In the genomic region with DNA sequence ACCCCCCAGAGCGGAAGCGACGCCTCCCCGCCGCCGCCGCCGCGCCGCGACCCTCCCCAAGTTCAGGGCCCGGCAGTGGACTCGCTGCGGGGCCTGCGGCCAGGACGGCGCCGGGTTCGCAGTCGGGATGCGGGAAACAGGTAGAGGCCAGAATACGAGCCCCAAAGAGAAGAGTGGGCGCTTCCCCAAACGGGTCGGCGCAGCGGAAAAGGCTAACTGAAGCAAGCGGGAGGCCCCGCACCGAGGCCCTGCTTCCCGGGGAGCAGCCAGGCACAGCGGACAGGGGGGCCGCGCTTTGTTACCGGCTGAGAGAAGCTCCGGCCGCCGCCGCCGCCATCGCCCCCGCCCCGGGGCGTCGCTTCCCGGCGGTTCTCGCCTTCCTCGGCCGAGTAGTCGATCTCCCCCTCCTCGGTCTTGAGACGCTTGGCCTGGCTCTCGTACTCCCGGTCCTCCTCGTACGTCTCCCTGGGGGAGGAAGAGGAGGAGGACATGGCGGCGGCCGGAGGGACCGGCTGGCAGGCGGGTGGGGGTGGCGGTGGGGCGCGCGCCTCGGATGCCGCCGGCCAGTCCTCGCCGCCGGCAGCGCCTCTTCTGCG, we compare ENCODE assay signal across 8 cellular contexts. TPM values are rescaled to one million over a fixed set of nuclear protein-coding genes. Genes with fewer than 3 reads are reported as not detected.
DNase-seq lines count a peak whose midpoint lies in the region; TF ChIP-seq lines count a peak whose summit lies in the region.

No MANE protein-coding gene starts in this region.

- TF ChIP-seq POLR2A in ovary (IDR thresholded peaks at IDR 0.05), result no peak

- DNase-seq in NCI-H69 (lab: John Stamatoyannopoulos, UW) (peak; percentile 61), germinal center (ENCODE audit: low spot score) (peak; percentile 39), ovary (peak; percentile 40 to 71 (median 59)), NCI-H226 (no peak), NCI-H2196 (lab: John Stamatoyannopoulos, UW; ENCODE audit: unreplicated experiment) (no peak)
- DNase-seq in activated gamma-delta T cell treated with anti-CD3 and anti-CD28 coated beads, Interleukin-2, amount 50 U/mL, for 16 hours (ENCODE audit: low read depth), result peak; percentile 13

- WGBS in ovary, 3 donors, result 0 to 1% (median 1%) methylated on average over 26 to 74 of the region's 74 CpGs

- CTCF ChIA-PET in HEK293 (lab: Yijun Ruan, JAX), result interaction anchor here (0.6 to 6.3 kb wide), 8 partner anchors 19 to 311 kb away, joined by 3 to 47 read pairs (median 3); no protein-coding TSS in a partner anchor

- no peaks in the 10 kb centered on the region for H3K36me3 ChIP-seq in ES-I3 (ENCODE audit: insufficient read depth, low read length)
- no peaks in the 10 kb centered on the region for H3K36me3 ChIP-seq in HEK293 (ENCODE audit: control insufficient read depth in 2 of 2, insufficient read depth in 1 of 2, low read length in 2 of 2)
- H3K36me3 ChIP-seq in ovary, result no peaks in the 10 kb centered on the region

- H3K9ac ChIP-seq in ES-I3 (ENCODE audit: low read depth, low read length), result peak overlapping the region; percentile 98

- H3K9me3 ChIP-seq in ES-I3 (ENCODE audit: control insufficient read depth, insufficient read depth, low read length) (no peaks in the 10 kb centered on the region), HEK293 (ENCODE audit: control insufficient read depth, insufficient read depth, low read depth, low read length) (no peaks in the 10 kb centered on the region), ovary (no peaks in the 10 kb centered on the region)

- TF ChIP-seq CTCF in HEK293 (tag by site-specific recombination; IDR thresholded peaks at IDR 0.05), result no peak
- no peak for TF ChIP-seq CTCF in ovary (IDR thresholded peaks at IDR 0.05)

- TF ChIP-seq EP300 in ovary (IDR thresholded peaks at IDR 0.05), result no peak

- H3K27me3 ChIP-seq in ovary, result no peaks in the 10 kb centered on the region

- POLR2A ChIA-PET in HEK293 (lab: Yijun Ruan, JAX), result interaction anchor here (1.0 to 3.9 kb wide), 9 partner anchors 12 to 525 kb away, joined by 3 to 71 read pairs (median 5); a partner anchor contains a TSS

- H3K4me3 ChIP-seq in HEK293 (ENCODE audit: low read depth, low read length), result peak overlapping the region; percentile 87
- peak overlapping the region; percentile 79 for H3K4me3 ChIP-seq in ovary

- H3K27ac ChIP-seq in HEK293 (ENCODE audit: extremely low read depth, low read depth, low read length) (peak overlapping the region; percentile 97), ovary (peak overlapping the region; percentile 95 to 98)

- intact Hi-C loops in ovary (cut with DNase I), result loop anchor here in 3 of 4 donors (10.0 kb wide), 3 partner anchors 123 to 227 kb away; a partner anchor contains a TSS

- H3K4me1 ChIP-seq in ES-I3 (ENCODE audit: insufficient read depth, low read length) (peaks cover 18% of the 10 kb centered on the region), HEK293 (ENCODE audit: control insufficient read depth, insufficient read depth, low read length) (peaks cover 21% of the 10 kb centered on the region; the same call in 1 of the 2 replicates), ovary (ENCODE audit: insufficient read depth) (peaks cover 8% of the 10 kb centered on the region)

TF ChIP-seq in HEK293, 187 proteins besides CTCF, POLR2A, EP300 and RAD21 (continues in another document):
- no peak for TF ChIP-seq KLF10 (tag by site-specific recombination; IDR thresholded peaks at IDR 0.05)
- TF ChIP-seq ZNF335 (tag by site-specific recombination; conservative IDR thresholded peaks at IDR 0.05), result 0 out of 2 replicates have a peak, but pooled peaks have one; percentile 47
- TF ChIP-seq GLIS2 (tag by site-specific recombination; IDR thresholded peaks at IDR 0.05), result peak; percentile 62
- TF ChIP-seq ZNF16 (tag by site-specific recombination; IDR thresholded peaks at IDR 0.05; ENCODE audit: low read depth), result no peak
- peak; percentile 13; the same call in 1 of the 2 replicates for TF ChIP-seq ZBTB20 (tag by site-specific recombination; IDR thresholded peaks at IDR 0.05)
- TF ChIP-seq, protein P1, sequence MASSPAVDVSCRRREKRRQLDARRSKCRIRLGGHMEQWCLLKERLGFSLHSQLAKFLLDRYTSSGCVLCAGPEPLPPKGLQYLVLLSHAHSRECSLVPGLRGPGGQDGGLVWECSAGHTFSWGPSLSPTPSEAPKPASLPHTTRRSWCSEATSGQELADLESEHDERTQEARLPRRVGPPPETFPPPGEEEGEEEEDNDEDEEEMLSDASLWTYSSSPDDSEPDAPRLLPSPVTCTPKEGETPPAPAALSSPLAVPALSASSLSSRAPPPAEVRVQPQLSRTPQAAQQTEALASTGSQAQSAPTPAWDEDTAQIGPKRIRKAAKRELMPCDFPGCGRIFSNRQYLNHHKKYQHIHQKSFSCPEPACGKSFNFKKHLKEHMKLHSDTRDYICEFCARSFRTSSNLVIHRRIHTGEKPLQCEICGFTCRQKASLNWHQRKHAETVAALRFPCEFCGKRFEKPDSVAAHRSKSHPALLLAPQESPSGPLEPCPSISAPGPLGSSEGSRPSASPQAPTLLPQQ (tag by site-specific recombination; IDR thresholded peaks at IDR 0.05), result no peak
- TF ChIP-seq ZNF2 (tag by site-specific recombination; IDR thresholded peaks at IDR 0.05), result 0 out of 2 replicates have a peak, but pooled peaks have one; percentile 26
- peak; percentile 69 for TF ChIP-seq YY1 (tag by site-specific recombination; IDR thresholded peaks at IDR 0.05)
- TF ChIP-seq ZNF501 (tag by site-specific recombination; IDR thresholded peaks at IDR 0.05), result no peak
- TF ChIP-seq, protein P2, sequence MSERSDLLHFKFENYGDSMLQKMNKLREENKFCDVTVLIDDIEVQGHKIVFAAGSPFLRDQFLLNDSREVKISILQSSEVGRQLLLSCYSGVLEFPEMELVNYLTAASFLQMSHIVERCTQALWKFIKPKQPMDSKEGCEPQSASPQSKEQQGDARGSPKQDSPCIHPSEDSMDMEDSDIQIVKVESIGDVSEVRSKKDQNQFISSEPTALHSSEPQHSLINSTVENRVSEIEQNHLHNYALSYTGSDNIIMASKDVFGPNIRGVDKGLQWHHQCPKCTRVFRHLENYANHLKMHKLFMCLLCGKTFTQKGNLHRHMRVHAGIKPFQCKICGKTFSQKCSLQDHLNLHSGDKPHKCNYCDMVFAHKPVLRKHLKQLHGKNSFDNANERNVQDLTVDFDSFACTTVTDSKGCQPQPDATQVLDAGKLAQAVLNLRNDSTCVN (tag by site-specific recombination; optimal IDR thresholded peaks at IDR 0.05), result no peak
- no peak for TF ChIP-seq ZNF596 (tag by site-specific recombination; IDR thresholded peaks at IDR 0.05)
- TF ChIP-seq, protein P3, sequence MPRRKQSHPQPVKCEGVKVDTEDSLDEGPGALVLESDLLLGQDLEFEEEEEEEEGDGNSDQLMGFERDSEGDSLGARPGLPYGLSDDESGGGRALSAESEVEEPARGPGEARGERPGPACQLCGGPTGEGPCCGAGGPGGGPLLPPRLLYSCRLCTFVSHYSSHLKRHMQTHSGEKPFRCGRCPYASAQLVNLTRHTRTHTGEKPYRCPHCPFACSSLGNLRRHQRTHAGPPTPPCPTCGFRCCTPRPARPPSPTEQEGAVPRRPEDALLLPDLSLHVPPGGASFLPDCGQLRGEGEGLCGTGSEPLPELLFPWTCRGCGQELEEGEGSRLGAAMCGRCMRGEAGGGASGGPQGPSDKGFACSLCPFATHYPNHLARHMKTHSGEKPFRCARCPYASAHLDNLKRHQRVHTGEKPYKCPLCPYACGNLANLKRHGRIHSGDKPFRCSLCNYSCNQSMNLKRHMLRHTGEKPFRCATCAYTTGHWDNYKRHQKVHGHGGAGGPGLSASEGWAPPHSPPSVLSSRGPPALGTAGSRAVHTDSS (tag by site-specific recombination; IDR thresholded peaks at IDR 0.05), result peak; percentile 90
- TF ChIP-seq, protein P4, sequence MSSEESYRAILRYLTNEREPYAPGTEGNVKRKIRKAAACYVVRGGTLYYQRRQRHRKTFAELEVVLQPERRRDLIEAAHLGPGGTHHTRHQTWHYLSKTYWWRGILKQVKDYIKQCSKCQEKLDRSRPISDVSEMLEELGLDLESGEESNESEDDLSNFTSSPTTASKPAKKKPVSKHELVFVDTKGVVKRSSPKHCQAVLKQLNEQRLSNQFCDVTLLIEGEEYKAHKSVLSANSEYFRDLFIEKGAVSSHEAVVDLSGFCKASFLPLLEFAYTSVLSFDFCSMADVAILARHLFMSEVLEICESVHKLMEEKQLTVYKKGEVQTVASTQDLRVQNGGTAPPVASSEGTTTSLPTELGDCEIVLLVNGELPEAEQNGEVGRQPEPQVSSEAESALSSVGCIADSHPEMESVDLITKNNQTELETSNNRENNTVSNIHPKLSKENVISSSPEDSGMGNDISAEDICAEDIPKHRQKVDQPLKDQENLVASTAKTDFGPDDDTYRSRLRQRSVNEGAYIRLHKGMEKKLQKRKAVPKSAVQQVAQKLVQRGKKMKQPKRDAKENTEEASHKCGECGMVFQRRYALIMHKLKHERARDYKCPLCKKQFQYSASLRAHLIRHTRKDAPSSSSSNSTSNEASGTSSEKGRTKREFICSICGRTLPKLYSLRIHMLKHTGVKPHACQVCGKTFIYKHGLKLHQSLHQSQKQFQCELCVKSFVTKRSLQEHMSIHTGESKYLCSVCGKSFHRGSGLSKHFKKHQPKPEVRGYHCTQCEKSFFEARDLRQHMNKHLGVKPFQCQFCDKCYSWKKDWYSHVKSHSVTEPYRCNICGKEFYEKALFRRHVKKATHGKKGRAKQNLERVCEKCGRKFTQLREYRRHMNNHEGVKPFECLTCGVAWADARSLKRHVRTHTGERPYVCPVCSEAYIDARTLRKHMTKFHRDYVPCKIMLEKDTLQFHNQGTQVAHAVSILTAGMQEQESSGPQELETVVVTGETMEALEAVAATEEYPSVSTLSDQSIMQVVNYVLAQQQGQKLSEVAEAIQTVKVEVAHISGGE (tag by site-specific recombination; conservative IDR thresholded peaks at IDR 0.05; ENCODE audit: low read depth), result peak; percentile 12; the same call in 1 of the 2 replicates
- TF ChIP-seq, protein P5, sequence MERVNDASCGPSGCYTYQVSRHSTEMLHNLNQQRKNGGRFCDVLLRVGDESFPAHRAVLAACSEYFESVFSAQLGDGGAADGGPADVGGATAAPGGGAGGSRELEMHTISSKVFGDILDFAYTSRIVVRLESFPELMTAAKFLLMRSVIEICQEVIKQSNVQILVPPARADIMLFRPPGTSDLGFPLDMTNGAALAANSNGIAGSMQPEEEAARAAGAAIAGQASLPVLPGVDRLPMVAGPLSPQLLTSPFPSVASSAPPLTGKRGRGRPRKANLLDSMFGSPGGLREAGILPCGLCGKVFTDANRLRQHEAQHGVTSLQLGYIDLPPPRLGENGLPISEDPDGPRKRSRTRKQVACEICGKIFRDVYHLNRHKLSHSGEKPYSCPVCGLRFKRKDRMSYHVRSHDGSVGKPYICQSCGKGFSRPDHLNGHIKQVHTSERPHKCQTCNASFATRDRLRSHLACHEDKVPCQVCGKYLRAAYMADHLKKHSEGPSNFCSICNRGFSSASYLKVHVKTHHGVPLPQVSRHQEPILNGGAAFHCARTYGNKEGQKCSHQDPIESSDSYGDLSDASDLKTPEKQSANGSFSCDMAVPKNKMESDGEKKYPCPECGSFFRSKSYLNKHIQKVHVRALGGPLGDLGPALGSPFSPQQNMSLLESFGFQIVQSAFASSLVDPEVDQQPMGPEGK (tag by site-specific recombination; IDR thresholded peaks at IDR 0.05), result peak; percentile 22

RNA-seq across cellular contexts. Expression of a gene that starts 0.5 kb away (rescaled TPM):
- 10 to 100 TPM; 46.9 to 59.2 (median 48.9) TPM for total RNA-seq in ovary
- polyA plus RNA-seq in ovary, result 10 to 100 TPM; 19.1 to 40.3 TPM

Comparison
In these comparisons a context has a peak if more than half of its experiments do, and no peak if none do; other contexts are left out.
1. DNase-seq: peak in NCI-H69 (single experiment), activated gamma-delta T cell treated with anti-CD3 and anti-CD28 coated beads, Interleukin-2, amount 50 U/mL, for 16 hours (single experiment), germinal center (single experiment) and ovary (5 of 5); none in NCI-H226 (single experiment) and NCI-H2196 (single experiment).